In genomic region chr3:191246628-191247027, GRCh38 we compare ENCODE assay signal across 10 cellular contexts. TPM values are rescaled to one million over a fixed set of nuclear protein-coding genes. Genes with fewer than 3 reads are reported as not detected.
A peak's percentile ranks its signal among the peaks of the same experiment; 100 is the strongest.
DNase-seq lines count a peak whose midpoint lies in the region; ATAC-seq and TF ChIP-seq lines count a peak whose summit lies in the region.
"Had no signal": no experiment of that assay in that cellular context is flagged by ENCODE, and none has a peak within 500 bp of the region (broad histone marks: within the 10 kb centered on the region; RNA-seq: fewer than 3 reads in every experiment).

No MANE protein-coding gene starts in this region.

- H3K4me1 ChIP-seq in GM23248 (ENCODE audit: insufficient read depth) (peaks cover 11% of the 10 kb centered on the region), fibroblast of lung (ENCODE audit: control insufficient read depth, extremely low read depth, insufficient read depth, low read length) (no peaks in the 10 kb centered on the region)

- peak overlapping the region; percentile 94 for H3K27ac Mint-ChIP-seq in stimulated activated naive B cell treated with anti-CD40 and anti-IgM and Interleukin-4, amounts not matched to agents 10 μg/mL and 1 μg/mL and 100 μg/mL, for 72 hours

- H4K20me1 ChIP-seq in GM23248 (ENCODE audit: insufficient read depth) = no peaks in the 10 kb centered on the region
- H4K20me1 ChIP-seq in fibroblast of lung (ENCODE audit: control insufficient read depth, extremely low read depth, insufficient read depth, low read length) = no peaks in the 10 kb centered on the region

- H2AFZ ChIP-seq in GM23248 (no peak overlapping the region), fibroblast of lung (ENCODE audit: low read length) (peak overlapping the region; percentile 57)

- WGBS in GM23248 (ENCODE audit: low coverage in 1 of 2, low lambda C conversion rate in 2 of 2, missing lambda C conversion rate in 2 of 2), 2 experiments = 0 to 5% methylated on average over 1 of the region's 1 CpG

- H3K4me3 Mint-ChIP-seq in stimulated activated naive B cell treated with anti-CD40 and anti-IgM and Interleukin-4, amounts not matched to agents 10 μg/mL and 1 μg/mL and 100 μg/mL, for 72 hours = peak overlapping the region in 1 of 2 donors; percentile 26

- H3K9ac ChIP-seq in GM23248 = no peak overlapping the region
- H3K9ac ChIP-seq in fibroblast of lung (ENCODE audit: insufficient read depth, low read length) = no peak overlapping the region

- H3K27me3 ChIP-seq in GM23248 (replicated peaks; ENCODE audit: insufficient read depth) = no peaks in the 10 kb centered on the region
- no peaks in the 10 kb centered on the region for H3K27me3 ChIP-seq in fibroblast of lung (ENCODE audit: control insufficient read depth, insufficient read depth, low read length)

- peaks cover 4 to 9% of the 10 kb centered on the region in 2 donors for H3K36me3 Mint-ChIP-seq in stimulated activated naive B cell treated with anti-CD40 and anti-IgM and Interleukin-4, amounts not matched to agents 10 μg/mL and 1 μg/mL and 100 μg/mL, for 72 hours

- H3K36me3 ChIP-seq in GM23248 (ENCODE audit: low read depth) (no peaks in the 10 kb centered on the region), fibroblast of lung (ENCODE audit: control insufficient read depth, insufficient read depth, low read length) (no peaks in the 10 kb centered on the region)

- H3K9me3 ChIP-seq in GM23248 (ENCODE audit: low read depth) (no peaks in the 10 kb centered on the region), fibroblast of lung (ENCODE audit: control insufficient read depth, insufficient read depth, low read depth, low read length) (no peaks in the 10 kb centered on the region)

- peaks cover 7 to 24% of the 10 kb centered on the region in 2 donors for H3K4me1 Mint-ChIP-seq in stimulated activated naive B cell treated with anti-CD40 and anti-IgM and Interleukin-4, amounts not matched to agents 10 μg/mL and 1 μg/mL and 100 μg/mL, for 72 hours

- H3K9me2 ChIP-seq in GM23248 (ENCODE audit: insufficient read depth) = no peaks in the 10 kb centered on the region

- no peak overlapping the region for H3K4me2 ChIP-seq in GM23248 (ENCODE audit: unreplicated experiment)
- no peak overlapping the region for H3K4me2 ChIP-seq in fibroblast of lung (ENCODE audit: extremely low read depth, insufficient read depth, low read length)

- no peak for TF ChIP-seq CTCF in fibroblast of lung (conservative IDR thresholded peaks at IDR 0.05 in 1 of 2, IDR thresholded peaks at IDR 0.05 in 1 of 2; ENCODE audit: low read depth in 1 of 2, low read length in 2 of 2)

- H3K79me2 ChIP-seq in GM23248 (ENCODE audit: insufficient read depth) = no peaks in the 10 kb centered on the region
- no peaks in the 10 kb centered on the region for H3K79me2 ChIP-seq in fibroblast of lung (ENCODE audit: control insufficient read depth, insufficient read depth, low read length)

- H3K4me3 ChIP-seq in GM23248 = no peak overlapping the region
- H3K4me3 ChIP-seq in fibroblast of lung (replicated peaks in 1 of 4; ENCODE audit: control extremely low read depth in 1 of 4, insufficient read depth in 1 of 4, low read depth in 3 of 4, low read length in 4 of 4) = no peak overlapping the region

- no peak for ATAC-seq in stimulated activated naive B cell treated with anti-CD40 and anti-IgM and Interleukin-4, amounts not matched to agents 10 μg/mL and 1 μg/mL and 100 μg/mL, for 72 hours (replicated peaks)
- no peak for ATAC-seq in GM19324 (IDR thresholded peaks at IDR 0.05; ENCODE audit: low FRiP score, unreplicated experiment)

- H3K27ac ChIP-seq in GM23248 = no peak overlapping the region
- H3K27ac ChIP-seq in fibroblast of lung (ENCODE audit: insufficient read depth, low read length) = peak overlapping the region; percentile 20

- DNase-seq in GM23248 = peak; percentile 82
- peak; percentile 72 for DNase-seq in RKO (ENCODE audit: low spot score)
- DNase-seq in fibroblast of lung (ENCODE audit: low read depth in 2 of 2) = peak; percentile 59 to 89
- no peak for DNase-seq in stimulated activated naive B cell treated with anti-CD40 and anti-IgM and Interleukin-4, amounts not matched to agents 10 μg/mL and 1 μg/mL and 100 μg/mL, for 72 hours
- no peak for DNase-seq in stimulated activated CD8-positive, alpha-beta memory T cell treated with anti-CD3 and anti-CD28 coated beads, Interleukin-4, amount 100 ng/mL, for 48 hours
- no peak for DNase-seq in NCI-H1105 (lab: John Stamatoyannopoulos, UW)
- DNase-seq: activated CD8-positive, alpha-beta memory T cell treated with anti-CD3 and anti-CD28 coated beads, Interleukin-2, amount 50 U/mL, for 48 hours; NCI-H526 had no signal

- no peaks in the 10 kb centered on the region for H3K27me3 Mint-ChIP-seq in stimulated activated naive B cell treated with anti-CD40 and anti-IgM and Interleukin-4, amounts not matched to agents 10 μg/mL and 1 μg/mL and 100 μg/mL, for 72 hours

- H3F3A ChIP-seq in GM23248 (ENCODE audit: insufficient read depth) = no peaks in the 10 kb centered on the region

- in situ Hi-C loops in GM23248 (cut with MboI) = loop anchor here (10.0 kb wide), 1 partner anchor 148 kb away; no protein-coding TSS in a partner anchor

- peaks cover 0 to 5% of the 10 kb centered on the region in 2 donors for H3K9me3 Mint-ChIP-seq in stimulated activated naive B cell treated with anti-CD40 and anti-IgM and Interleukin-4, amounts not matched to agents 10 μg/mL and 1 μg/mL and 100 μg/mL, for 72 hours

RNA-seq across cellular contexts. Expression of gene OSTN, which starts 47.6 kb away (rescaled TPM):
- total RNA-seq in GM23248 (2014; rRNA removed; shearing (Covaris generic)) = not detected in 2 replicates
- not detected in 2 replicates for polyA plus RNA-seq in GM23248 (2016; fragmentation: Nextera tagmentation; extraction: Ambion mirVana)
- total RNA-seq in fibroblast of lung = 2.6 and 31.9 TPM in 2 replicates
- 0.34 and 0.99 TPM in 2 replicates for polyA plus RNA-seq in fibroblast of lung
- 0.29 and 1.1 TPM in 2 replicates for polyA plus RNA-seq in fibroblast of lung (2012)
- not detected in 2 replicates for polyA minus RNA-seq in fibroblast of lung (ENCODE audit: low replicate concordance)
- total RNA-seq: T-helper 2 cell treated with Interferon-gamma antibody and Interleukin-4, amounts not matched to agents 100 ng/mL and 5 ng/mL, for 36 hours had no signal

Comparison
In these comparisons a context has a peak if more than half of its experiments do, and no peak if none do; other contexts are left out.
1. DNase-seq: peak in GM23248 (single experiment), RKO (single experiment) and fibroblast of lung (2 of 2); none in stimulated activated naive B cell treated with anti-CD40 and anti-IgM and Interleukin-4, amounts not matched to agents 10 μg/mL and 1 μg/mL and 100 μg/mL, for 72 hours (single experiment), stimulated activated CD8-positive, alpha-beta memory T cell treated with anti-CD3 and anti-CD28 coated beads, Interleukin-4, amount 100 ng/mL, for 48 hours (single experiment) and NCI-H1105 (single experiment).